Comparison of ENCODE assay signal across 6 cellular contexts in the genomic region with DNA sequence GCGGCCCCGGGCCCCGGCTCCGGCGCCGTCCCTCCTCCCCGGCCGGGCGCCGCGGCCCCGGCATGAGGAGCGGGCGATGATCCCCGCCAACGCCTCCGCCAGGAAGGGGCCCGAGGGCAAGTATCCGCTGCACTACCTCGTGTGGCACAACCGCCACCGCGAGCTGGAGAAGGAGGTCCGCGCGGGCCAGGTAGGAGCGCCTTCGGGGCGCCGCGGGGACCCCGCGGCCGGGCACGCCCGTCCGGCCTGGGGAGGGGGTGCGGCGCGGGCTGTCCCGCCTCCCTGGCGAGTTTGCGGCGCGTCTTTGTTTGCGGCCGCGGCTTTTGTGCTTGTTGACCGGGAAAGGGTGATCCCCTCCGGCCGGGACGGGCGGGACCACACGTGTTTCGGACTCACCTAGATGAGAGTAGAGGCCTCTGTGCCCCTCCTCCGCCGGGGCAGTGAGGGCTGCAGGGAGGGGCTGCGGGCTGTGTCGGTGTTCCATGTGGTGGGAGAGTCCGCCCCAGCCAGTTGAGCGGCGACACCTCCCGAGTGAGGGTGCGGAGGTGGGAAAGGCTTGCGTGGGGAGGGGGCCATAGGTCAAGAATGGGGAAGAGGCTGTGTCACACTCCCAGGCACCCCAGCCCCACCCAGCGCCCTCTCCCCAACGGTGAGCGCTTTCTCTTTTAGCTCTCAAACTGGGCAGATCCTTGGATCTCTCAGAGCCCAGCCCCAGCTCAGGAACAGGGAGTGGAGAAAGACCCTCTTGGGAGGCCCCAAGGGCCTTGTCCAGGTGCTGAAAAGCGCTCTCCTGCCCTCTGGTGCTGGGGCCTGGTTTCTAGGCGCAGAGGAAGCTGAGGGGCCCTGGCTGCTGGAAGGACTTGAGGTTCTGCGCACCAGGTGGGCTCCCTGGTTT. TPM values are rescaled to one million over a fixed set of nuclear protein-coding genes. Genes with fewer than 3 reads are reported as not detected.
A peak's percentile ranks its signal among the peaks of the same experiment; 100 is the strongest.
DNase-seq lines count a peak whose midpoint lies in the region; ATAC-seq lines count a peak whose summit lies in the region.

No MANE protein-coding gene starts in this region.

- peaks cover 69 to 82% (median 78%) of the 10 kb centered on the region in 10 experiments for H3K4me1 ChIP-seq in BLaER1 treated with 17β-estradiol and CSF1 and Interleukin-3, amounts not matched to agents 10 nM and 100 nM

- DNase-seq in astrocyte of the hippocampus (ENCODE audit: low read depth, low spot score) (peak; percentile 66), naive B cell (no peak)

- H3K4me3 Mint-ChIP-seq in naive B cell: peak overlapping the region; percentile 71 to 90 (median 84)

- no peaks in the 10 kb centered on the region for H3K27me3 ChIP-seq in BLaER1 treated with 17β-estradiol and CSF1 and Interleukin-3, amounts not matched to agents 10 nM and 100 nM

- peaks cover 24 to 44% (median 34%) of the 10 kb centered on the region in 3 donors for H3K4me1 Mint-ChIP-seq in naive B cell

- no peaks in the 10 kb centered on the region for H3K9me3 Mint-ChIP-seq in naive B cell

- H3K36me3 ChIP-seq in BLaER1 treated with 17β-estradiol and CSF1 and Interleukin-3, amounts not matched to agents 10 nM and 100 nM: no peaks in the 10 kb centered on the region
- no peaks in the 10 kb centered on the region for H3K36me3 ChIP-seq in KOPT-K1 (ENCODE audit: insufficient read depth, low read length)

- no peaks in the 10 kb centered on the region for H3K9me3 ChIP-seq in BLaER1 treated with 17β-estradiol and CSF1 and Interleukin-3, amounts not matched to agents 10 nM and 100 nM (replicated peaks in 1 of 11)
- H3K9me3 ChIP-seq in KOPT-K1 (ENCODE audit: insufficient read depth, low read length, poor library complexity, severe bottlenecking): no peaks in the 10 kb centered on the region

- peak overlapping the region; percentile 64 to 93 (median 87) for H3K9ac ChIP-seq in BLaER1 treated with 17β-estradiol and CSF1 and Interleukin-3, amounts not matched to agents 10 nM and 100 nM

- H3K27ac Mint-ChIP-seq in naive B cell: peak overlapping the region in 1 of 6 donors; percentile 33

- no peaks in the 10 kb centered on the region for H3K36me3 Mint-ChIP-seq in naive B cell

- peaks cover 0 to 10% (median 0%) of the 10 kb centered on the region in 3 donors for H3K27me3 Mint-ChIP-seq in naive B cell

- H4K20me1 ChIP-seq in BLaER1 treated with 17β-estradiol and CSF1 and Interleukin-3, amounts not matched to agents 10 nM and 100 nM: peaks cover 0 to 60% (median 49%) of the 10 kb centered on the region in 11 experiments; a peak in 19 of 22 replicates

- H3K27ac ChIP-seq in BLaER1 treated with 17β-estradiol and CSF1 and Interleukin-3, amounts not matched to agents 10 nM and 100 nM: peak overlapping the region in 8 of 11 experiments; percentile 53 to 88 (median 80); a peak in 16 of 22 replicates
- H3K27ac ChIP-seq in KOPT-K1 (ENCODE audit: low read depth, low read length, poor library complexity, severe bottlenecking): peak overlapping the region; percentile 13

- peak overlapping the region; percentile 81 to 95 (median 90) for H3K4me3 ChIP-seq in BLaER1 treated with 17β-estradiol and CSF1 and Interleukin-3, amounts not matched to agents 10 nM and 100 nM

- ATAC-seq in naive B cell (ENCODE audit: low read depth in 2 of 2) (no peak), GM18861 (IDR thresholded peaks at IDR 0.05; ENCODE audit: unreplicated experiment) (no peak), HG03175 (IDR thresholded peaks at IDR 0.05; ENCODE audit: unreplicated experiment) (no peak)

- H3K4me2 ChIP-seq in BLaER1 treated with 17β-estradiol and CSF1 and Interleukin-3, amounts not matched to agents 10 nM and 100 nM: peak overlapping the region; percentile 91 to 100 (median 99)

RNA-seq across cellular contexts. Expression of gene ANKRD13B, which starts 0.9 kb away (rescaled TPM):
- polyA plus RNA-seq in naive B cell (ENCODE audit: low read depth in 6 of 6): not detected

RNA-seq across cellular contexts. Expression of gene GIT1, which starts 4.3 kb away (rescaled TPM):
- 10 to 100 TPM in 1 of 6 donors, 1 to 10 TPM in 5; 1.6 to 12.9 (median 4.4) TPM for polyA plus RNA-seq in naive B cell (ENCODE audit: low read depth in 6 of 6)

RNA-seq across cellular contexts. Expression of gene TP53I13, which starts 25.3 kb away (rescaled TPM):
- 10 to 100 TPM; 28.1 to 41.5 (median 38.4) TPM for polyA plus RNA-seq in naive B cell (ENCODE audit: low read depth in 6 of 6)

RNA-seq across cellular contexts. Expression of gene ABHD15, which starts 27.0 kb away (rescaled TPM):
- 10 to 100 TPM; 15.1 to 45.2 (median 20.3) TPM for polyA plus RNA-seq in naive B cell (ENCODE audit: low read depth in 6 of 6)

RNA-seq across cellular contexts. Expression of gene CORO6, which starts 28.9 kb away (rescaled TPM):
- under 1 TPM in 2 of 6 donors, not detected in 4; 0.12 to 0.13 TPM for polyA plus RNA-seq in naive B cell (ENCODE audit: low read depth in 6 of 6)
